Comparison of ENCODE assay signal across 13 cellular contexts in the genomic region with DNA sequence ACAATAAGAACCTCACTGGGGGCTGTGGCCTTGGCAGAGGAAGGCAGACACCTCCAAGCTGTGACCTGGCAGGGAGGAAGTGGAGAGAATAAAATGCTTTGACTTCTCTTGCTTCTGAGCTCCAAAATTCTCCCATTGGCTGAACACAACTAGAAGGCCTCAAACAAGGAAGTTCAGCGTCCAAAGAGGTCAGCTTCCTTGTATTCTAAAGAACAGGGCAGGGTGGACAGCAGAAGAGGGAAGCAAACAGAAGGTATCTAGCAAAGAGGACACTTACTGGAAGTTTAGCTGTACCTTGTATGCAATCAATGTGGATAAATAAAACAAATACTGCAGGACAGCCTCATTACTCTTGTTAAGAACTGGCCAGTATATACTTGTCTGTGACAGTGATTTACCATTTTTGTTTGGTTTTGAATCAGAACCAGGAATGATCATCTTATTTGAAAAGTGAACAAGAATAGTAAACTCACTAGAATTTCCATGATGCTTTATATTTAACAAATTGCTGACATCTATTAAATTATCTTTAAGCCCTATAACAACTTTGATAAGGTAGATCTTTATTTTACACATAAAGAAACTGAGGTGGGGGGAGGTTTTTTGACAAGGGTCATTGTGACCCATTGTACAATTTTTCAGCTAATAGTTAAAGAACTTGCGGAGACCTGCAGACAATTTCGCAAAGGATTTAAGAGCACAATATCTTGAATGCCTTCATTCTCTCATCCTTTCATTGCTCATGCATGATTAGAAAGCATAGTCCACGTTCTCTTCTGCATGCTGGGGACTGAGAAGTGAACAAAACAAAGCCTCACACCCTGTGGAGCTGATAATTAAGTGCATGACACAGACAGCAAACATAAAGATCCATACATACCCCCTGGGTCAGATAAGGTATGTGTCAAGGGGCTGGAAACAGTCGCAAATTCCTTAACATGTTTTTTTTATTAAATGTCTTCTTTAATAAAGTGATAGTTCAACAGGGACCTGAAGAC.
DNase-seq lines count a peak whose midpoint lies in the region; ATAC-seq and TF ChIP-seq lines count a peak whose summit lies in the region.
"Had no signal": no experiment of that assay in that cellular context is flagged by ENCODE, and none has a peak within 500 bp of the region (broad histone marks: within the 10 kb centered on the region; RNA-seq: fewer than 3 reads in every experiment).

No MANE protein-coding gene starts in this region.

- no peak overlapping the region for H2BK120ac ChIP-seq in mesendoderm (ENCODE audit: low read depth, low read length)

- TF ChIP-seq CTCF in HL-60 (IDR thresholded peaks at IDR 0.05; ENCODE audit: insufficient read depth, low read length) (no peak), osteoblast (IDR thresholded peaks at IDR 0.05; ENCODE audit: extremely low read depth, low read depth, low read length) (no peak), heart left ventricle (IDR thresholded peaks at IDR 0.05) (no peak)

- DNase-seq in HL-60 (ENCODE audit: low read depth in 1 of 2, low spot score in 1 of 2) (no peak), mesendoderm (peak; percentile 68), osteoblast (ENCODE audit: insufficient read length, low spot score, missing footprints) (no peak), left cardiac atrium (no peak), heart left ventricle (no peak), AG20443 (ENCODE audit: low spot score) (no peak)
- DNase-seq in central memory CD4-positive, alpha-beta T cell: no peak
- DNase-seq: AML-193; CD4-positive, CD25-positive, alpha-beta regulatory T cell; DMS 273 treated with DMSO at 0.1 percent for 48 hours had no signal

- H3K18ac ChIP-seq in mesendoderm (ENCODE audit: low read length): peak overlapping the region; percentile 32

- H3K9me3 ChIP-seq in ectodermal cell (ENCODE audit: control insufficient read depth, low read length): no peaks in the 10 kb centered on the region
- H3K9me3 ChIP-seq in osteoblast (ENCODE audit: low read depth, low read length): no peaks in the 10 kb centered on the region
- H3K9me3 ChIP-seq in heart left ventricle: no peaks in the 10 kb centered on the region
- H3K9me3 ChIP-seq: BLaER1 had no signal

- H3K79me1 ChIP-seq in mesendoderm (ENCODE audit: low read length): no peaks in the 10 kb centered on the region

- H3K4ac ChIP-seq in mesendoderm (ENCODE audit: low read depth, low read length): peak overlapping the region; percentile 7

- H4K5ac ChIP-seq in mesendoderm (ENCODE audit: low read length): no peak overlapping the region

- H2BK15ac ChIP-seq in mesendoderm (replicated peaks; ENCODE audit: low read depth): no peak overlapping the region

- H3K36me3 ChIP-seq in ectodermal cell (ENCODE audit: control insufficient read depth, insufficient read depth, low read length) (no peaks in the 10 kb centered on the region), mesendoderm (ENCODE audit: control insufficient read depth, insufficient read depth, low read length) (no peaks in the 10 kb centered on the region), osteoblast (ENCODE audit: insufficient read depth, low read length) (no peaks in the 10 kb centered on the region), heart left ventricle (no peaks in the 10 kb centered on the region)
- H3K36me3 ChIP-seq: BLaER1 had no signal

- no peak overlapping the region for H2BK5ac ChIP-seq in mesendoderm (ENCODE audit: low read length)

- H2AK5ac ChIP-seq in mesendoderm (ENCODE audit: low read length): no peak overlapping the region

- H3K27ac ChIP-seq in HL-60 (replicated peaks) (peak overlapping the region; percentile 61), ectodermal cell (ENCODE audit: insufficient read depth, low read depth, low read length, poor library complexity, severe bottlenecking) (peak overlapping the region; percentile 26), mesendoderm (ENCODE audit: low read depth, low read length) (no peak overlapping the region), osteoblast (ENCODE audit: low read depth, low read length) (no peak overlapping the region), heart left ventricle (no peak overlapping the region)
- H3K27ac ChIP-seq: BLaER1, KMS-11 had no signal

- WGBS in ectodermal cell, 2 experiments: 70 to 75% methylated on average over 4 of the region's 5 CpGs
- no CpG with 5 or more reads among the region's 5 CpGs for WGBS in mesendoderm (ENCODE audit: extremely low coverage, insufficient coverage, low lambda C conversion rate)
- WGBS in heart left ventricle, 4 donors: 47 to 59% (median 57%) methylated on average over 5 of the region's 5 CpGs

- intact Hi-C loops in left cardiac atrium (cut with DNase I) (no loop called here), heart left ventricle (cut with DNase I) (no loop called here)

- no peaks in the 10 kb centered on the region for H4K20me1 ChIP-seq in osteoblast (ENCODE audit: insufficient read depth, low read length)
- H4K20me1 ChIP-seq: BLaER1 had no signal

- ATAC-seq in left cardiac atrium: no peak
- ATAC-seq in heart left ventricle: no peak

- H4K8ac ChIP-seq in mesendoderm (ENCODE audit: low read depth, low read length): no peak overlapping the region

- no peak overlapping the region for H3K9ac ChIP-seq in mesendoderm (ENCODE audit: low read length)
- H3K9ac ChIP-seq: BLaER1, KMS-11 had no signal

- H3K4me1 ChIP-seq in ectodermal cell (ENCODE audit: control insufficient read depth, insufficient read depth, low read length): no peaks in the 10 kb centered on the region
- H3K4me1 ChIP-seq in mesendoderm (ENCODE audit: control insufficient read depth, low read depth, low read length): peaks cover 6% of the 10 kb centered on the region
- H3K4me1 ChIP-seq in osteoblast (ENCODE audit: insufficient read depth, low read length): no peaks in the 10 kb centered on the region
- peaks cover 0 to 4% (median 0%) of the 10 kb centered on the region in 12 donors for H3K4me1 ChIP-seq in heart left ventricle
- H3K4me1 ChIP-seq: BLaER1 had no signal

- H3K27me3 ChIP-seq in HL-60 (ENCODE audit: insufficient read depth, poor library complexity, severe bottlenecking) (no peaks in the 10 kb centered on the region), ectodermal cell (ENCODE audit: control insufficient read depth, insufficient read depth, low read length, poor library complexity, severe bottlenecking) (no peaks in the 10 kb centered on the region), mesendoderm (ENCODE audit: insufficient read depth, low read length, poor library complexity) (no peaks in the 10 kb centered on the region), osteoblast (ENCODE audit: insufficient read depth, low read length) (no peaks in the 10 kb centered on the region), heart left ventricle (no peaks in the 10 kb centered on the region)
- H3K27me3 ChIP-seq: BLaER1 had no signal

- H3K4me3 ChIP-seq in HL-60 (replicated peaks; ENCODE audit: insufficient read depth, low read length) (no peak overlapping the region), ectodermal cell (ENCODE audit: insufficient read depth, low read depth, low read length) (no peak overlapping the region), mesendoderm (ENCODE audit: low read length) (no peak overlapping the region), osteoblast (ENCODE audit: insufficient read depth, low read length) (no peak overlapping the region), heart left ventricle (no peak overlapping the region)
- H3K4me3 ChIP-seq: BLaER1 had no signal

- H3K79me2 ChIP-seq in mesendoderm (ENCODE audit: control insufficient read depth, insufficient read depth, low read length) (no peaks in the 10 kb centered on the region), osteoblast (ENCODE audit: insufficient read depth, low read length) (no peaks in the 10 kb centered on the region)

- H3K23ac ChIP-seq in mesendoderm (ENCODE audit: low read length): no peak overlapping the region

- no peak for TF ChIP-seq POLR2A in heart left ventricle (IDR thresholded peaks at IDR 0.05)

- H3K4me2 ChIP-seq in mesendoderm (ENCODE audit: low read length) (no peak overlapping the region), osteoblast (ENCODE audit: insufficient read depth, low read length) (no peak overlapping the region)
- H3K4me2 ChIP-seq: BLaER1, KMS-11 had no signal

- H3K56ac ChIP-seq in mesendoderm (ENCODE audit: low read length): no peak overlapping the region

- peak overlapping the region; percentile 68 for H2AFZ ChIP-seq in osteoblast (ENCODE audit: low read length)

Comparison
In these comparisons a context has a peak if more than half of its experiments do, and no peak if none do; other contexts are left out.
1. H3K27ac ChIP-seq: peak in HL-60 (single experiment) and ectodermal cell (single experiment); none in mesendoderm (single experiment), osteoblast (single experiment) and heart left ventricle (0 of 12).